In the genomic region with DNA sequence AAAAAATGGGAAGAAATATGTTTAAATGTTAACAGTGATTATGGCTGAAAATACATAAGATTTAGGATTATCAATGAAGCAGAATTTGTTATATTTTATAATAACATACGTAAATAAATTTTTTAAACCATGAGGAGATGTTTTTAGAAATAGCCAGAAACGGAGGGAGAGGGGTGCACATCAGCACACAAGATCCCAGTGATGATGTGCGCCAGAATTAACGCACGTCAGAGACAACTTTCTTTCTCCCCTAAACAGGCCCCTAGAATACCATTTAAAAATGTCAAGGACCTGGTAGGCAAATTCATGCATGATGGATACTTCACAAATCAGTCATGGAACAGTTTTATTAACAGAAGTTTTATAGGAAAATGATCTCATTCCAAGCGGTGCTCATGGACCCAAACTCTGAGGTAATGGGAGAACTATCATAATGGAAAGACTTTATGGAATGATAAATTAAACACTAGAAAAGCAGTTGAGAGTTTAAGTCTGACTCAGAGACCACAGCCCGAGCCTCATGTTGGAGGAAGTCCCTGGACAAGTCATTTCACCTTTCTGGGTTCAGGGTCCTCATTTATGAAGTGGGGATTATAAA, we compare ENCODE assay signal across 16 cellular contexts.
DNase-seq lines count a peak whose midpoint lies in the region; ATAC-seq and TF ChIP-seq lines count a peak whose summit lies in the region.
"Had no signal": no experiment of that assay in that cellular context is flagged by ENCODE, and none has a peak within 500 bp of the region (broad histone marks: within the 10 kb centered on the region; RNA-seq: fewer than 3 reads in every experiment).

No MANE protein-coding gene starts in this region.

- no peaks in the 10 kb centered on the region for H3K4me1 Mint-ChIP-seq in activated CD4-positive, alpha-beta T cell treated with anti-CD3 and anti-CD28 coated beads, Interleukin-2, amount 10 ng/mL, durations not matched to agents 24 days and 14 days

- H3K27ac Mint-ChIP-seq in activated CD4-positive, alpha-beta T cell treated with anti-CD3 and anti-CD28 coated beads, Interleukin-2, amount 10 ng/mL, durations not matched to agents 24 days and 14 days, result no peak overlapping the region

- no peak for TF ChIP-seq CTCF in brain microvascular endothelial cell (IDR thresholded peaks at IDR 0.05; ENCODE audit: low read depth, low read length, missing control alignments)

- no peaks in the 10 kb centered on the region for H3K27me3 Mint-ChIP-seq in activated CD4-positive, alpha-beta T cell treated with anti-CD3 and anti-CD28 coated beads, Interleukin-2, amount 10 ng/mL, durations not matched to agents 24 days and 14 days

- peak; percentile 95 for DNase-seq in EH (ENCODE audit: low read depth)
- DNase-seq in M059J (ENCODE audit: low read depth), result peak; percentile 94
- peak; percentile 75 for DNase-seq in brain microvascular endothelial cell
- DNase-seq in kidney tubule cell (ENCODE audit: low spot score), result peak; percentile 65
- no peak for DNase-seq in NCI-H2196 (lab: John Stamatoyannopoulos, UW; ENCODE audit: unreplicated experiment)
- DNase-seq in activated CD4-positive, alpha-beta T cell treated with anti-CD3 and anti-CD28 coated beads, Interleukin-2, amount 10 ng/mL, durations not matched to agents 24 days and 14 days, result no peak
- DNase-seq: activated CD4-positive, alpha-beta T cell treated with anti-CD3 and anti-CD28 coated beads for 4 hours; activated naive CD4-positive, alpha-beta T cell treated with anti-CD3 and anti-CD28 coated beads, Interleukin-2, amount 50 U/mL, for 16 hours; activated T-cell treated with anti-CD3 and anti-CD28 coated beads for 4 hours; NCI-H2171; retina; T-helper 9 cell had no signal

- no peak overlapping the region for H3K4me3 Mint-ChIP-seq in activated CD4-positive, alpha-beta T cell treated with anti-CD3 and anti-CD28 coated beads, Interleukin-2, amount 10 ng/mL, durations not matched to agents 24 days and 14 days

- no peaks in the 10 kb centered on the region for H3K36me3 ChIP-seq in brain microvascular endothelial cell (replicated peaks)

- no peak overlapping the region for H3K4me3 ChIP-seq in brain microvascular endothelial cell (ENCODE audit: low read depth, low read length)

- intact Hi-C loops in activated CD4-positive, alpha-beta T cell treated with anti-CD3 and anti-CD28 coated beads, Interleukin-2, amount 10 ng/mL, durations not matched to agents 24 days and 14 days (cut with micrococcal nuclease), result no loop called here

- no peaks in the 10 kb centered on the region for H3K9me3 Mint-ChIP-seq in activated CD4-positive, alpha-beta T cell treated with anti-CD3 and anti-CD28 coated beads, Interleukin-2, amount 10 ng/mL, durations not matched to agents 24 days and 14 days

- H3K27ac ChIP-seq in brain microvascular endothelial cell, result no peak overlapping the region
- H3K27ac ChIP-seq: C4-2B had no signal

- H3K27me3 ChIP-seq in brain microvascular endothelial cell (replicated peaks), result no peaks in the 10 kb centered on the region

- in situ Hi-C loops in brain microvascular endothelial cell (cut with HindIII; ENCODE audit: low pct_ligation_motif_present, low sequenced_read_pairs), result no loop called here

- H3K36me3 Mint-ChIP-seq in activated CD4-positive, alpha-beta T cell treated with anti-CD3 and anti-CD28 coated beads, Interleukin-2, amount 10 ng/mL, durations not matched to agents 24 days and 14 days (ENCODE audit: low read depth), result no peaks in the 10 kb centered on the region

- ATAC-seq in HG02884 (IDR thresholded peaks at IDR 0.05; ENCODE audit: unreplicated experiment) (no peak), GM18909 (IDR thresholded peaks at IDR 0.05; ENCODE audit: poor library complexity, unreplicated experiment) (no peak)
- ATAC-seq: HepG2 had no signal

Comparison
In these comparisons a context has a peak if more than half of its experiments do, and no peak if none do; other contexts are left out.
1. DNase-seq: peak in EH (single experiment), M059J (single experiment), brain microvascular endothelial cell (single experiment) and kidney tubule cell (single experiment); none in NCI-H2196 (single experiment) and activated CD4-positive, alpha-beta T cell treated with anti-CD3 and anti-CD28 coated beads, Interleukin-2, amount 10 ng/mL, durations not matched to agents 24 days and 14 days (single experiment).